ENCODE assay signal across 9 cellular contexts in the genomic region with DNA sequence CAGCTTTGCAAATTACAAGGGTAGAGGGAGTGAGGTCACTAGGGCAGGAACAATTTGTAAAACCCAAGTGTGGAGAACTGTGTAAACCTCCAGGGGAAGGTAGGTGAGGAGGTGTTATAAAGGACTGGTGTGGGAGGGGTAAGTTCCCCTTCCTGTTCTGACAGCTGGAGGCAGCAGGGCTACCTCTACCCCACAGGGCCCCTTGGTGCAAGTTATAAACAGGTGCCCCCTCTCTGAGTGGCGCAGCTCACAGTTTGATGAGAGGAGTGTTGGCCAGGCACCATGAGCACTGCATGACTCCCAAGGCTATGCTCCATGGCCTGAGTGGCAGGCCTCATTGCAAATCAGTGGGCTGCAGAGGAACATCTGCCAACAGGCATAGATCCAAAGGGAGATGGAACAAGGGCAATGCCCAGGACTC. TPM values are rescaled to one million over a fixed set of nuclear protein-coding genes. Genes with fewer than 3 reads are reported as not detected.
A peak's percentile ranks its signal among the peaks of the same experiment; 100 is the strongest.
DNase-seq lines count a peak whose midpoint lies in the region; ATAC-seq, FAIRE-seq and TF ChIP-seq lines count a peak whose summit lies in the region.
"Had no signal": no experiment of that assay in that cellular context is flagged by ENCODE, and none has a peak within 500 bp of the region (broad histone marks: within the 10 kb centered on the region; RNA-seq: fewer than 3 reads in every experiment).

No MANE protein-coding gene starts in this region.

- H3K4me2 ChIP-seq in hepatocyte, result no peak overlapping the region

- 83% methylated on average over 1 of the region's 1 CpG for WGBS in hepatocyte (ENCODE audit: low lambda C conversion rate, missing lambda C conversion rate)

- TF ChIP-seq CTCF in hepatocyte (IDR thresholded peaks at IDR 0.05; ENCODE audit: poor library complexity), result no peak

- no peaks in the 10 kb centered on the region for H3K79me2 ChIP-seq in hepatocyte

- H3K4me1 Mint-ChIP-seq in immature natural killer cell, result peaks cover 25 to 29% of the 10 kb centered on the region in 2 donors

- H3K9me3 Mint-ChIP-seq in immature natural killer cell, result no peaks in the 10 kb centered on the region

- H3K27me3 Mint-ChIP-seq in immature natural killer cell (ENCODE audit: low read depth in 3 of 3), result peaks cover 0 to 2% (median 1%) of the 10 kb centered on the region in 3 donors

- FAIRE-seq in GM12891 (lab: Jason Lieb, UNC), result peak; percentile 92

- no peaks in the 10 kb centered on the region for H3K9me3 ChIP-seq in hepatocyte (ENCODE audit: low read depth)

- no peak overlapping the region for H2AFZ ChIP-seq in hepatocyte

- H3K27ac ChIP-seq in hepatocyte (no peak overlapping the region), caudate nucleus (ENCODE audit: low read depth, low read length) (no peak overlapping the region)

- DNase-seq in GM12891 (ENCODE audit: insufficient read length, low spot score) (peak; percentile 47), immature natural killer cell (peak; percentile 28 to 48 (median 44)), hypothalamus (lab: John Stamatoyannopoulos, UW) (no peak), H7 (no peak), hepatocyte (ENCODE audit: low spot score) (no peak), caudate nucleus (lab: John Stamatoyannopoulos, UW) (no peak)

- peak overlapping the region in 5 of 6 donors; percentile 67 to 90 (median 76) for H3K27ac Mint-ChIP-seq in immature natural killer cell

- no peaks in the 10 kb centered on the region for H3K4me1 ChIP-seq in hepatocyte (ENCODE audit: insufficient read depth)

- H3K36me3 ChIP-seq in H7 (replicated peaks; ENCODE audit: control insufficient read depth, insufficient read depth, low read length) (no peaks in the 10 kb centered on the region), hepatocyte (replicated peaks; ENCODE audit: insufficient read depth, low read depth) (no peaks in the 10 kb centered on the region)

- TF ChIP-seq POLR2A in GM12891 (IDR thresholded peaks at IDR 0.05; ENCODE audit: low read depth, low read length), result no peak

- H4K20me1 ChIP-seq in hepatocyte (ENCODE audit: insufficient read depth, poor library complexity, severe bottlenecking), result no peaks in the 10 kb centered on the region

- ATAC-seq in GM19463 (IDR thresholded peaks at IDR 0.05; ENCODE audit: unreplicated experiment) (peak; percentile 85), HG03342 (IDR thresholded peaks at IDR 0.05; ENCODE audit: unreplicated experiment) (peak; percentile 79)

- H3K9me2 ChIP-seq in hepatocyte (replicated peaks; ENCODE audit: insufficient read depth), result no peaks in the 10 kb centered on the region

- no peaks in the 10 kb centered on the region for H3K27me3 ChIP-seq in H7 (ENCODE audit: control insufficient read depth, insufficient read depth, low read length)
- H3K27me3 ChIP-seq in hepatocyte, result no peaks in the 10 kb centered on the region

- no peak overlapping the region for H3K4me3 ChIP-seq in H7 (ENCODE audit: insufficient read depth, low read depth, low read length)
- no peak overlapping the region for H3K4me3 ChIP-seq in hepatocyte

- no peaks in the 10 kb centered on the region for H3K36me3 Mint-ChIP-seq in immature natural killer cell
- H3K36me3 Mint-ChIP-seq: brain had no signal

- peak overlapping the region; percentile 52 to 77 (median 65) for H3K4me3 Mint-ChIP-seq in immature natural killer cell
- H3K4me3 Mint-ChIP-seq: brain had no signal

TF ChIP-seq in GM12891, 5 proteins besides CTCF, POLR2A, EP300 and RAD21:
- no peak for TF ChIP-seq POU2F2 (IDR thresholded peaks at IDR 0.05; ENCODE audit: low read depth, low read length)
- TF ChIP-seq SPI1 (IDR thresholded peaks at IDR 0.05; ENCODE audit: low read depth, low read length), result peak; percentile 55
- no peak for TF ChIP-seq PAX5 (IDR thresholded peaks at IDR 0.05; ENCODE audit: insufficient read depth, low read length, severe bottlenecking)

RNA-seq across cellular contexts. Expression of a gene that starts 41.0 kb away (rescaled TPM):
- polyA plus RNA-seq in GM12891 (2012; ENCODE audit: low read depth, missing spikeins), result 10.4 TPM
- polyA plus RNA-seq in immature natural killer cell (1 to 10 TPM in 1 of 3 donors, under 1 TPM in 2; 0.29 to 4.2 (median 0.38) TPM), hepatocyte (5.6 and 9.8 TPM in 2 replicates)
- total RNA-seq in H7 (2014; rRNA removed; shearing (Covaris generic)), result 4.7 and 6.4 TPM in 2 replicates
- 2.7 and 4.8 TPM in 2 replicates for total RNA-seq in hepatocyte

RNA-seq across cellular contexts. Expression of a gene that starts 44.5 kb away (rescaled TPM):
- polyA plus RNA-seq in GM12891 (2012; ENCODE audit: low read depth, missing spikeins), result 324 TPM
- polyA plus RNA-seq in immature natural killer cell (1,000 to 10,000 TPM in 1 of 3 donors, 100 to 1,000 TPM in 2; 766 to 1,293 (median 950) TPM), hepatocyte (189 and 191 TPM in 2 replicates)
- 386 and 432 TPM in 2 replicates for total RNA-seq in H7 (2014; rRNA removed; shearing (Covaris generic))
- 186 and 191 TPM in 2 replicates for total RNA-seq in hepatocyte

Comparison
In these comparisons a context has a peak if more than half of its experiments do, and no peak if none do; other contexts are left out.
1. DNase-seq: peak in GM12891 (single experiment) and immature natural killer cell (3 of 3); none in hypothalamus (0 of 51), H7 (single experiment), hepatocyte (single experiment) and caudate nucleus (0 of 61).